In genomic region chr20:51382986-51383821, GRCh38 we compare ENCODE assay signal across 11 cellular contexts.
DNase-seq lines count a peak whose midpoint lies in the region; ATAC-seq and TF ChIP-seq lines count a peak whose summit lies in the region.
"Had no signal": no experiment of that assay in that cellular context is flagged by ENCODE, and none has a peak within 500 bp of the region (broad histone marks: within the 10 kb centered on the region; RNA-seq: fewer than 3 reads in every experiment).

No MANE protein-coding gene starts in this region.

- H3K27me3 Mint-ChIP-seq in activated T-cell treated with anti-CD3 and anti-CD28 coated beads, Interleukin-2, amount 50 U/mL, for 24 hours: no peaks in the 10 kb centered on the region
- no peaks in the 10 kb centered on the region for H3K27me3 Mint-ChIP-seq in activated T-cell treated with anti-CD3 and anti-CD28 coated beads, Interleukin-2, amount 50 U/mL, for 4 hours (ENCODE audit: low read depth)

- H3K27me3 ChIP-seq in spleen (replicated peaks in 1 of 7) (no peaks in the 10 kb centered on the region), lower lobe of right lung (ENCODE audit: low read depth) (no peaks in the 10 kb centered on the region)
- H3K27me3 ChIP-seq: cardiac muscle cell, foreskin keratinocyte had no signal

- H3K36me3 ChIP-seq in spleen: no peaks in the 10 kb centered on the region
- H3K36me3 ChIP-seq in lower lobe of right lung: no peaks in the 10 kb centered on the region

- peak overlapping the region; percentile 7 for H3K27ac Mint-ChIP-seq in activated T-cell treated with anti-CD3 and anti-CD28 coated beads, Interleukin-2, amount 50 U/mL, for 24 hours

- TF ChIP-seq CTCF in spleen (IDR thresholded peaks at IDR 0.05 in 8 of 11, conservative IDR thresholded peaks at IDR 0.05 in 3 of 11): no peak
- no peak for TF ChIP-seq CTCF in lower lobe of right lung (IDR thresholded peaks at IDR 0.05)

- H3K9me3 ChIP-seq in spleen: no peaks in the 10 kb centered on the region
- H3K9me3 ChIP-seq in lower lobe of right lung: no peaks in the 10 kb centered on the region

- 83 to 89% (median 86%) methylated on average over 17 to 23 of the region's 23 CpGs for WGBS in spleen, 5 donors

- H3K4me1 Mint-ChIP-seq in activated T-cell treated with anti-CD3 and anti-CD28 coated beads, Interleukin-2, amount 50 U/mL, for 24 hours (ENCODE audit: low read depth): peaks cover 49% of the 10 kb centered on the region
- H3K4me1 Mint-ChIP-seq in activated T-cell treated with anti-CD3 and anti-CD28 coated beads, Interleukin-2, amount 50 U/mL, for 4 hours (ENCODE audit: low read depth): peaks cover 35% of the 10 kb centered on the region

- TF ChIP-seq POLR2A in spleen (IDR thresholded peaks at IDR 0.05): no peak

- H3K27ac ChIP-seq in spleen (no peak overlapping the region), lower lobe of right lung (no peak overlapping the region)
- H3K27ac ChIP-seq: cardiac muscle cell, foreskin keratinocyte had no signal

- H3K9me3 Mint-ChIP-seq in activated T-cell treated with anti-CD3 and anti-CD28 coated beads, Interleukin-2, amount 50 U/mL, for 24 hours: no peaks in the 10 kb centered on the region
- no peaks in the 10 kb centered on the region for H3K9me3 Mint-ChIP-seq in activated T-cell treated with anti-CD3 and anti-CD28 coated beads, Interleukin-2, amount 50 U/mL, for 4 hours

- intact Hi-C loops in spleen (cut with DNase I; ENCODE audit: low total_unique reads) (no loop called here), lower lobe of right lung (cut with DNase I) (no loop called here)

- peaks cover 0 to 47% (median 17%) of the 10 kb centered on the region in 6 donors for H3K4me1 ChIP-seq in spleen
- peaks cover 5% of the 10 kb centered on the region for H3K4me1 ChIP-seq in lower lobe of right lung
- H3K4me1 ChIP-seq: foreskin keratinocyte had no signal

- ATAC-seq in activated T-cell treated with anti-CD3 and anti-CD28 coated beads, Interleukin-2, amount 50 U/mL, for 4 hours: no peak
- ATAC-seq in lower lobe of right lung (no peak), GM21717 (IDR thresholded peaks at IDR 0.05; ENCODE audit: unreplicated experiment) (no peak)
- ATAC-seq: foreskin keratinocyte had no signal

- DNase-seq in activated T-cell treated with anti-CD3 and anti-CD28 coated beads, Interleukin-2, amount 50 U/mL, for 24 hours: no peak
- no peak for DNase-seq in activated T-cell treated with anti-CD3 and anti-CD28 coated beads, Interleukin-2, amount 50 U/mL, for 4 hours
- DNase-seq in NCI-H1930 (lab: John Stamatoyannopoulos, UW) (peak; percentile 26 to 47), dermis microvascular lymphatic vessel endothelial cell (ENCODE audit: low read depth in 2 of 2) (peak; percentile 50 to 82), spleen (peak; percentile 74), T-helper 2 cell (no peak), lower lobe of right lung (no peak)
- DNase-seq: foreskin keratinocyte, midbrain had no signal

- H3K36me3 Mint-ChIP-seq in activated T-cell treated with anti-CD3 and anti-CD28 coated beads, Interleukin-2, amount 50 U/mL, for 24 hours (ENCODE audit: low read depth): peaks cover 64% of the 10 kb centered on the region
- peaks cover 18% of the 10 kb centered on the region for H3K36me3 Mint-ChIP-seq in activated T-cell treated with anti-CD3 and anti-CD28 coated beads, Interleukin-2, amount 50 U/mL, for 4 hours (ENCODE audit: insufficient read depth)

- H3K4me3 ChIP-seq in spleen (no peak overlapping the region), lower lobe of right lung (no peak overlapping the region)
- H3K4me3 ChIP-seq: cardiac muscle cell had no signal

- H3K4me3 Mint-ChIP-seq in activated T-cell treated with anti-CD3 and anti-CD28 coated beads, Interleukin-2, amount 50 U/mL, for 24 hours: no peak overlapping the region
- no peak overlapping the region for H3K4me3 Mint-ChIP-seq in activated T-cell treated with anti-CD3 and anti-CD28 coated beads, Interleukin-2, amount 50 U/mL, for 4 hours

Comparison
In these comparisons a context has a peak if more than half of its experiments do, and no peak if none do; other contexts are left out.
1. DNase-seq: peak in NCI-H1930 (2 of 2), dermis microvascular lymphatic vessel endothelial cell (2 of 2) and spleen (single experiment); none in activated T-cell treated with anti-CD3 and anti-CD28 coated beads, Interleukin-2, amount 50 U/mL, for 24 hours (single experiment), activated T-cell treated with anti-CD3 and anti-CD28 coated beads, Interleukin-2, amount 50 U/mL, for 4 hours (single experiment), T-helper 2 cell (0 of 5) and lower lobe of right lung (single experiment).